Comparison of ENCODE assay signal across 23 cellular contexts in genomic region chr6:5582758-5583157, GRCh38.
DNase-seq lines count a peak whose midpoint lies in the region; ATAC-seq, FAIRE-seq and TF ChIP-seq lines count a peak whose summit lies in the region.
"Had no signal": no experiment of that assay in that cellular context is flagged by ENCODE, and none has a peak within 500 bp of the region (broad histone marks: within the 10 kb centered on the region; RNA-seq: fewer than 3 reads in every experiment).

No MANE protein-coding gene starts in this region.

- in situ Hi-C loops in GM12878 (cut with MboI) = no loop called here

- no peak overlapping the region for H2BK5ac ChIP-seq in mesenchymal stem cell (ENCODE audit: low read depth, low read length, poor library complexity, severe bottlenecking)

- H2AFZ ChIP-seq in Loucy (ENCODE audit: low read length) (no peak overlapping the region), GM12878 (ENCODE audit: control insufficient read depth, low read depth, low read length) (no peak overlapping the region), mesenchymal stem cell (ENCODE audit: low read depth, low read length) (no peak overlapping the region)

- no peak overlapping the region for H3K14ac ChIP-seq in mesenchymal stem cell (ENCODE audit: low read length in 2 of 2)

- H3K9me3 ChIP-seq in Loucy (ENCODE audit: insufficient read depth, low read depth, low read length) (peaks cover 7% of the 10 kb centered on the region; the same call in 1 of the 2 replicates), GM12878 (replicated peaks; ENCODE audit: control insufficient read depth, insufficient read depth, low read length) (no peaks in the 10 kb centered on the region; the same call in 2 of the 3 replicates), mesenchymal stem cell (ENCODE audit: control insufficient read depth, low read length) (no peaks in the 10 kb centered on the region)

- SMC1A ChIA-PET in GM12878 (lab: Charles Lee; ENCODE audit: uncharacterized antibody, unreplicated experiment) = interaction anchor here (1.0 to 1.4 kb wide), 2 partner anchors 21 to 31 kb away, joined by 3 read pairs; no protein-coding TSS in a partner anchor

- intact Hi-C loops in GM12878 (cut with micrococcal nuclease; ENCODE audit: unreplicated experiment) = no loop called here

- H3K36me3 ChIP-seq in Loucy (ENCODE audit: insufficient read depth, low read length) = no peaks in the 10 kb centered on the region
- H3K36me3 ChIP-seq in GM12878 (ENCODE audit: control insufficient read depth in 2 of 2, insufficient read depth in 2 of 2, low read length in 1 of 2) = no peaks in the 10 kb centered on the region; a peak in 1 of 4 replicates
- no peaks in the 10 kb centered on the region for H3K36me3 ChIP-seq in mesenchymal stem cell (ENCODE audit: control insufficient read depth in 1 of 2, insufficient read depth in 2 of 2, low read depth in 1 of 2, low read length in 2 of 2)
- H3K36me3 ChIP-seq: cardiac muscle cell, upper lobe of left lung had no signal

- no peak overlapping the region for H2BK12ac ChIP-seq in mesenchymal stem cell (ENCODE audit: low read length in 2 of 2)

- no peak overlapping the region for H2BK15ac ChIP-seq in mesenchymal stem cell (ENCODE audit: low read depth, poor library complexity, severe bottlenecking)

- H3K4me1 ChIP-seq in Loucy (ENCODE audit: insufficient read depth, low read length, poor library complexity, severe bottlenecking) (no peaks in the 10 kb centered on the region), GM12878 (ENCODE audit: control insufficient read depth, insufficient read depth, low read length) (no peaks in the 10 kb centered on the region; the same call in 1 of the 2 replicates), mesenchymal stem cell (ENCODE audit: control insufficient read depth, insufficient read depth, low read depth, low read length) (no peaks in the 10 kb centered on the region)
- H3K4me1 ChIP-seq: upper lobe of left lung had no signal

- H4K91ac ChIP-seq in mesenchymal stem cell (ENCODE audit: low read length) = no peak overlapping the region

- H3K27ac ChIP-seq in GM12878 (ENCODE audit: control insufficient read depth, insufficient read depth) = no peak overlapping the region
- H3K27ac ChIP-seq in mesenchymal stem cell (ENCODE audit: low read length, poor library complexity, severe bottlenecking) = no peak overlapping the region
- H3K27ac ChIP-seq: 22Rv1, cardiac muscle cell, upper lobe of left lung had no signal

- H3K9ac ChIP-seq in Loucy (ENCODE audit: low read depth, low read length, poor library complexity, severe bottlenecking) = no peak overlapping the region
- no peak overlapping the region for H3K9ac ChIP-seq in GM12878 (ENCODE audit: control insufficient read depth, insufficient read depth, low read length)
- H3K9ac ChIP-seq in mesenchymal stem cell (ENCODE audit: low read length) = no peak overlapping the region

- H3K27me3 ChIP-seq in Loucy (ENCODE audit: insufficient read depth, low read length, poor library complexity, severe bottlenecking) (no peaks in the 10 kb centered on the region), GM12878 (replicated peaks in 1 of 2; ENCODE audit: control insufficient read depth in 2 of 2, insufficient read depth in 2 of 2, low read length in 1 of 2) (no peaks in the 10 kb centered on the region), mesenchymal stem cell (ENCODE audit: control insufficient read depth in 1 of 2, insufficient read depth in 1 of 2, low read length in 2 of 2) (no peaks in the 10 kb centered on the region)
- H3K27me3 ChIP-seq: cardiac muscle cell, upper lobe of left lung had no signal

- BruUV-seq in GM12878 (replicated peaks; lab: Mats Ljungman, UMichigan) = no TSS peak

- H2BK120ac ChIP-seq in mesenchymal stem cell (ENCODE audit: low read depth, low read length) = no peak overlapping the region

- no peaks in the 10 kb centered on the region for H3F3A ChIP-seq in Loucy (ENCODE audit: low read depth)

- H3K9me2 ChIP-seq in Loucy (replicated peaks; ENCODE audit: low read depth, low read length) = no peaks in the 10 kb centered on the region

- 0 out of 2 replicates have a peak, but pooled peaks have one; percentile 21 for TF ChIP-seq RAD21 in GM12878 (IDR thresholded peaks at IDR 0.05; ENCODE audit: insufficient read depth, low read depth, low read length)

- no peaks in the 10 kb centered on the region for H4K20me1 ChIP-seq in Loucy (ENCODE audit: insufficient read depth, low read length, poor library complexity, severe bottlenecking)
- H4K20me1 ChIP-seq in GM12878 (ENCODE audit: control insufficient read depth, insufficient read depth) = no peaks in the 10 kb centered on the region

- no peak overlapping the region for H2AK5ac ChIP-seq in mesenchymal stem cell (ENCODE audit: low read length, severe bottlenecking)

- H3K4me3 ChIP-seq in Loucy (ENCODE audit: low read length, poor library complexity, severe bottlenecking) (no peak overlapping the region), GM12878 (no peak overlapping the region), mesenchymal stem cell (ENCODE audit: insufficient read depth in 1 of 2, low read depth in 1 of 2, low read length in 2 of 2) (no peak overlapping the region)
- H3K4me3 ChIP-seq: cardiac muscle cell, upper lobe of left lung had no signal

- H3K4me2 ChIP-seq in Loucy (ENCODE audit: low read depth, low read length, poor library complexity, severe bottlenecking) (no peak overlapping the region), GM12878 (ENCODE audit: control insufficient read depth, insufficient read depth) (no peak overlapping the region), mesenchymal stem cell (ENCODE audit: low read length, poor library complexity, severe bottlenecking) (no peak overlapping the region)

- no peak overlapping the region for H4K8ac ChIP-seq in mesenchymal stem cell (ENCODE audit: low read length)

- CTCF ChIA-PET in GM12878 (lab: Yijun Ruan, JAX) = no interaction called here

- TF ChIP-seq EP300 in GM12878 (IDR thresholded peaks at IDR 0.05; ENCODE audit: borderline replicate concordance in 1 of 2, control insufficient read depth in 1 of 2, low read depth in 2 of 2, low read length in 2 of 2) = no peak

- POLR2A ChIA-PET in GM12878 (lab: Charles Lee) = no interaction called here

- peak; percentile 6 for DNase-seq in DMS153 (lab: John Stamatoyannopoulos, UW)
- no peak for DNase-seq in DMS153 treated with DMSO at 0.1 percent for 48 hours (lab: John Stamatoyannopoulos, UW; ENCODE audit: unreplicated experiment)
- no peak for DNase-seq in GM12878 (ENCODE audit: low read depth, low spot score)
- DNase-seq in mesenchymal stem cell = peak; percentile 16
- DNase-seq in MV-4-11 (lab: John Stamatoyannopoulos, UW) = no peak
- DNase-seq: activated B cell treated with CpG ODN at 0.5 μM for 24 hours; activated CD8-positive, alpha-beta memory T cell treated with anti-CD3 and anti-CD28 coated beads for 24 hours; CD4-positive, CD25-positive, alpha-beta regulatory T cell; DND-41; effector CD4-positive, alpha-beta T cell; IMR-90; NCI-H1105; NCI-H226; retina; SHP77; stimulated activated naive CD4-positive, alpha-beta T cell treated with Interleukin-2 at 50 U/mL for 16 hours; T-helper 17 cell; upper lobe of left lung had no signal

- RAD21 ChIA-PET in GM12878 (lab: Charles Lee; ENCODE audit: unreplicated experiment) = interaction anchor here (1.3 kb wide), 1 partner anchor 112 kb away, joined by 3 read pairs; no protein-coding TSS in a partner anchor

- no peaks in the 10 kb centered on the region for H3K79me2 ChIP-seq in Loucy (ENCODE audit: insufficient read depth, low read length)
- H3K79me2 ChIP-seq in GM12878 (ENCODE audit: control insufficient read depth, insufficient read depth, low read length) = no peaks in the 10 kb centered on the region

- ATAC-seq in GM12878 = no peak
- ATAC-seq in GM19455 (IDR thresholded peaks at IDR 0.05; ENCODE audit: unreplicated experiment) = no peak
- no peak for ATAC-seq in HG02763 (IDR thresholded peaks at IDR 0.05; ENCODE audit: unreplicated experiment)
- ATAC-seq: T-helper 17 cell had no signal

- H3K23ac ChIP-seq in mesenchymal stem cell (ENCODE audit: low read length in 2 of 2) = no peak overlapping the region

- peak; percentile 43 for TF ChIP-seq CTCF in Loucy (conservative IDR thresholded peaks at IDR 0.05; ENCODE audit: low read length)
- TF ChIP-seq CTCF in GM12878 (IDR thresholded peaks at IDR 0.05 in 2 of 3, conservative IDR thresholded peaks at IDR 0.05 in 1 of 3; ENCODE audit: control insufficient read depth in 2 of 3, extremely low read depth in 1 of 3, insufficient read depth in 1 of 3, low read depth in 3 of 3, low read length in 3 of 3) = no peak

- no peak for FAIRE-seq in GM12878 (lab: Jason Lieb, UNC)

- no peak overlapping the region for H3K4ac ChIP-seq in mesenchymal stem cell (ENCODE audit: low read depth in 1 of 2, low read length in 2 of 2)

- H3K18ac ChIP-seq in mesenchymal stem cell (ENCODE audit: low read depth in 1 of 2, low read length in 2 of 2) = no peak overlapping the region

- no peak for TF ChIP-seq POLR2A in GM12878 (IDR thresholded peaks at IDR 0.05; ENCODE audit: low read depth, low read length)

- H3K79me1 ChIP-seq in mesenchymal stem cell (replicated peaks; ENCODE audit: low read length, poor library complexity, severe bottlenecking) = peaks cover 2% of the 10 kb centered on the region

TF ChIP-seq in GM12878, 131 proteins besides CTCF, POLR2A, EP300 and RAD21:
- no peak for TF ChIP-seq RAD51 (IDR thresholded peaks at IDR 0.05)
TF ChIP-seq in GM12878: peak in this region for 0.

Comparison
In these comparisons a context has a peak if more than half of its experiments do, and no peak if none do; other contexts are left out.
1. DNase-seq: peak in DMS153 (single experiment) and mesenchymal stem cell (single experiment); none in DMS153 treated with DMSO at 0.1 percent for 48 hours (single experiment), GM12878 (single experiment) and MV-4-11 (single experiment).